ENCODE assay signal across 8 cellular contexts in the genomic region with DNA sequence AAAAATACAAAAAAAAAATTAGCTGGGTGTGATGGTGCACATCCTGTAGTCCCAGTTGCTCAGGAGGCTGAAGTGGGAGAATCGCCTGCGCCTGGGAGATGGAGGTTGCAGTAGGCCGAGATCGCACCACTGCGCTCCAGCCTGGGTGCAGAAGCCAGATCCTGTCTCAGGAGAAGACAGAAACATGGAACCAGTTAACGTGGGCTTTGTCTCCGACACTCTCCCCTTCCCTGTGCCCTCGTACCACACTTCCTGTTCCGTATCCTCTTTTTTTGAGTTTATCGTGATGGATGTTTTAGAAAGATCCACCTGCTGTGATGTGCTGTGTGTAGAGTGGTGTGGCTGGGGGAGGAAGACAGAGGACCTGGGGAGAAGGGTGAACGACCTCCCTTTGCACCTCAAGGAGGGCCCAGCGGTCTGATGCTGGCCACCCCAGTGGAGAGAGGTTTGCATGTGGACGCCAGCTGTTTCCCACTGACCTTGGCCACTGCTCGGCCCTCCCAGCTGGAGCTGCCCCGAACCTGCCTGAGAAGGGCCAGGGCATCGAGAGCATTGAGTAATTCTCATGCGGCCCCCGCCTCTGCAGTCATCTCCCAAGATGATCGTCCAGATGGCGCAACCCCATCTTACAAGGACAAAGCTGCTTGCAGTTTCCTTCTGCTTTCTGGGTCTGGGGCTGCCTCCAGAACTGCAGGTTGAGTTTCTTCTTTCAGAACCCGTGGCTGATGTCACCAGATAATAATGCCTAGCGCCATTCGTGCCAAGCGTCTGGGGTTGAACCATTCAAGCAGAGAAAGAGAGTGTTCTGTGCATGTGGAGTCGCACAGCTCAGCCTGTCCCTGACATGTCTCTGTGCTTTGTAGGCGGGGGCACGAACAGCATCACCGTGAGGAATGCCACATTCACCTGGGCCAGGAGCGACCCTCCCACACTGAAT.
DNase-seq lines count a peak whose midpoint lies in the region; ATAC-seq and TF ChIP-seq lines count a peak whose summit lies in the region.

No MANE protein-coding gene starts in this region.

- no peaks in the 10 kb centered on the region for H3K4me1 Mint-ChIP-seq in stimulated activated naive CD8-positive, alpha-beta T cell treated with anti-CD3 and anti-CD28 coated beads, Interleukin-15, Interleukin-2, amounts not matched to agents 100 ng/mL and 50 ng/mL, for 24 hours (ENCODE audit: low read depth)
- H3K4me1 Mint-ChIP-seq in naive B cell = peaks cover 12 to 14% (median 14%) of the 10 kb centered on the region in 3 donors

- TF ChIP-seq POLR2A in esophagus squamous epithelium (IDR thresholded peaks at IDR 0.05) = no peak

- H3K9me3 Mint-ChIP-seq in stimulated activated naive CD8-positive, alpha-beta T cell treated with anti-CD3 and anti-CD28 coated beads, Interleukin-15, Interleukin-2, amounts not matched to agents 100 ng/mL and 50 ng/mL, for 24 hours = no peaks in the 10 kb centered on the region
- no peaks in the 10 kb centered on the region for H3K9me3 Mint-ChIP-seq in naive B cell

- H3K4me3 Mint-ChIP-seq in stimulated activated naive CD8-positive, alpha-beta T cell treated with anti-CD3 and anti-CD28 coated beads, Interleukin-15, Interleukin-2, amounts not matched to agents 100 ng/mL and 50 ng/mL, for 24 hours = no peak overlapping the region
- H3K4me3 Mint-ChIP-seq in naive B cell = peak overlapping the region in 3 of 8 donors; percentile 45 to 68 (median 49)

- H3K4me1 ChIP-seq in esophagus squamous epithelium = peaks cover 0 to 36% (median 16%) of the 10 kb centered on the region in 3 donors

- ATAC-seq in stimulated activated naive CD8-positive, alpha-beta T cell treated with anti-CD3 and anti-CD28 coated beads, Interleukin-15, Interleukin-2, amounts not matched to agents 100 U/mL and 50 U/mL, for 24 hours = no peak
- no peak for ATAC-seq in naive B cell (ENCODE audit: low read depth in 2 of 2)
- no peak for ATAC-seq in GM18511 (IDR thresholded peaks at IDR 0.05; ENCODE audit: unreplicated experiment)
- no peak for ATAC-seq in HG03039 (IDR thresholded peaks at IDR 0.05; ENCODE audit: unreplicated experiment)

- H3K27me3 Mint-ChIP-seq in stimulated activated naive CD8-positive, alpha-beta T cell treated with anti-CD3 and anti-CD28 coated beads, Interleukin-15, Interleukin-2, amounts not matched to agents 100 ng/mL and 50 ng/mL, for 24 hours = no peaks in the 10 kb centered on the region
- no peaks in the 10 kb centered on the region for H3K27me3 Mint-ChIP-seq in naive B cell

- no peaks in the 10 kb centered on the region for H3K27me3 ChIP-seq in esophagus squamous epithelium

- no peak overlapping the region for H3K4me3 ChIP-seq in esophagus squamous epithelium

- peak overlapping the region; percentile 71 for H3K27ac Mint-ChIP-seq in stimulated activated naive CD8-positive, alpha-beta T cell treated with anti-CD3 and anti-CD28 coated beads, Interleukin-15, Interleukin-2, amounts not matched to agents 100 ng/mL and 50 ng/mL, for 24 hours
- peak overlapping the region in 4 of 6 donors; percentile 44 to 85 (median 68) for H3K27ac Mint-ChIP-seq in naive B cell

- peak overlapping the region; percentile 30 to 79 (median 62) for H3K27ac ChIP-seq in esophagus squamous epithelium

- no peaks in the 10 kb centered on the region for H3K9me3 ChIP-seq in esophagus squamous epithelium

- DNase-seq in stimulated activated naive CD8-positive, alpha-beta T cell treated with anti-CD3 and anti-CD28 coated beads, Interleukin-15, Interleukin-2, amounts not matched to agents 100 U/mL and 50 U/mL, for 24 hours = no peak
- DNase-seq in esophagus squamous epithelium (lab: John Stamatoyannopoulos, UW) (no peak), naive B cell (no peak), NCI-H187 treated with DMSO at 0.1 percent for 48 hours (lab: John Stamatoyannopoulos, UW) (no peak), NCI-H69 (lab: John Stamatoyannopoulos, UW) (no peak)

- 71 to 75% methylated on average over 21 to 24 of the region's 29 CpGs for WGBS in esophagus squamous epithelium, 2 donors

- H3K36me3 Mint-ChIP-seq in stimulated activated naive CD8-positive, alpha-beta T cell treated with anti-CD3 and anti-CD28 coated beads, Interleukin-15, Interleukin-2, amounts not matched to agents 100 ng/mL and 50 ng/mL, for 24 hours (ENCODE audit: low read depth) = peaks cover 70% of the 10 kb centered on the region
- H3K36me3 Mint-ChIP-seq in naive B cell = peaks cover 21 to 28% of the 10 kb centered on the region in 2 donors

- intact Hi-C loops in esophagus squamous epithelium (cut with DNase I) = no loop called here

- no peak for TF ChIP-seq CTCF in esophagus squamous epithelium (IDR thresholded peaks at IDR 0.05)

- peaks cover 8 to 95% (median 23%) of the 10 kb centered on the region in 3 donors for H3K36me3 ChIP-seq in esophagus squamous epithelium
